1 cellular context compared by ENCODE assay signal in genomic region chr11:46389450-46390330, GRCh38.
TF ChIP-seq lines count a peak whose summit lies in the region.

No MANE protein-coding gene starts in this region.

TF ChIP-seq in SK-N-SH treated with all-trans-retinoic acid at 6 μM for 48 hours, 23 proteins besides CTCF, POLR2A, EP300 and RAD21 (continued from another document):
- TF ChIP-seq, protein P1, sequence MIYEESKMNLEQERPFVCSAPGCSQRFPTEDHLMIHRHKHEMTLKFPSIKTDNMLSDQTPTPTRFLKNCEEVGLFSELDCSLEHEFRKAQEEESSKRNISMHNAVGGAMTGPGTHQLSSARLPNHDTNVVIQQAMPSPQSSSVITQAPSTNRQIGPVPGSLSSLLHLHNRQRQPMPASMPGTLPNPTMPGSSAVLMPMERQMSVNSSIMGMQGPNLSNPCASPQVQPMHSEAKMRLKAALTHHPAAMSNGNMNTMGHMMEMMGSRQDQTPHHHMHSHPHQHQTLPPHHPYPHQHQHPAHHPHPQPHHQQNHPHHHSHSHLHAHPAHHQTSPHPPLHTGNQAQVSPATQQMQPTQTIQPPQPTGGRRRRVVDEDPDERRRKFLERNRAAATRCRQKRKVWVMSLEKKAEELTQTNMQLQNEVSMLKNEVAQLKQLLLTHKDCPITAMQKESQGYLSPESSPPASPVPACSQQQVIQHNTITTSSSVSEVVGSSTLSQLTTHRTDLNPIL (CRISPR knock-in tag; IDR thresholded peaks at IDR 0.05; ENCODE audit: low read depth) = no peak
